Comparison of ENCODE assay signal across 10 cellular contexts in genomic region chr11:68950268-68950667, GRCh38. TPM values are rescaled to one million over a fixed set of nuclear protein-coding genes. Genes with fewer than 3 reads are reported as not detected.
DNase-seq lines count a peak whose midpoint lies in the region; ATAC-seq and TF ChIP-seq lines count a peak whose summit lies in the region.
"Had no signal": no experiment of that assay in that cellular context is flagged by ENCODE, and none has a peak within 500 bp of the region (broad histone marks: within the 10 kb centered on the region; RNA-seq: fewer than 3 reads in every experiment).

No MANE protein-coding gene starts in this region.

- H3K27ac ChIP-seq in cardiac muscle cell: no peak overlapping the region
- H3K27ac ChIP-seq in thoracic aorta: no peak overlapping the region

- H3K4me1 Mint-ChIP-seq in activated T-helper 1 cell treated with anti-CD3 and anti-CD28 coated beads, Interleukin-12 subunit alpha, Interleukin-12 subunit beta, Interleukin-2, Interleukin-4 antibody, amounts not matched to agents 30 ng/mL and 10 ng/mL and 1 ng/mL, durations not matched to agents 14 hours and 24 hours and 36 hours (ENCODE audit: low read depth): no peaks in the 10 kb centered on the region

- no peak for ATAC-seq in thoracic aorta (ENCODE audit: insufficient number of reproducible peaks, low FRiP score, low read depth)

- H3K36me3 ChIP-seq in cardiac muscle cell (no peaks in the 10 kb centered on the region), NT2/D1 (ENCODE audit: insufficient read depth, insufficient read length, low read length) (no peaks in the 10 kb centered on the region), thoracic aorta (no peaks in the 10 kb centered on the region)

- H3K36me3 Mint-ChIP-seq in activated T-helper 1 cell treated with anti-CD3 and anti-CD28 coated beads, Interleukin-12 subunit alpha, Interleukin-12 subunit beta, Interleukin-2, Interleukin-4 antibody, amounts not matched to agents 30 ng/mL and 10 ng/mL and 1 ng/mL, durations not matched to agents 14 hours and 24 hours and 36 hours (ENCODE audit: low read depth): no peaks in the 10 kb centered on the region

- peak; percentile 27 to 30 for DNase-seq in cardiac muscle cell (ENCODE audit: low read depth in 1 of 2, low spot score in 1 of 2)
- no peak for DNase-seq in cardiac septum (ENCODE audit: low spot score)
- peak; percentile 39 for DNase-seq in NT2/D1 (ENCODE audit: low read depth, low spot score)
- no peak for DNase-seq in epithelial cell of proximal tubule (ENCODE audit: low read depth)
- DNase-seq in thoracic aorta (ENCODE audit: low spot score): no peak
- DNase-seq in occipital lobe (lab: John Stamatoyannopoulos, UW): no peak
- DNase-seq in activated T-helper 1 cell treated with anti-CD3 and anti-CD28 coated beads, Interleukin-12 subunit alpha, Interleukin-12 subunit beta, Interleukin-2, Interleukin-4 antibody, amounts not matched to agents 30 ng/mL and 10 ng/mL and 1 ng/mL, durations not matched to agents 14 hours and 24 hours and 36 hours (ENCODE audit: low spot score): no peak
- no peak for DNase-seq in activated effector memory CD4-positive, alpha-beta T cell treated with anti-CD3 and anti-CD28 coated beads, Interleukin-2, amount 50 U/mL, for 16 hours
- DNase-seq: T1000 had no signal

- TF ChIP-seq CTCF in cardiac muscle cell (IDR thresholded peaks at IDR 0.05; ENCODE audit: low read depth, low read length) (peak; percentile 35), epithelial cell of proximal tubule (conservative IDR thresholded peaks at IDR 0.05; ENCODE audit: low read depth, low read length) (peak; percentile 45), thoracic aorta (IDR thresholded peaks at IDR 0.05) (peak; percentile 51)

- no peaks in the 10 kb centered on the region for H3K27me3 ChIP-seq in cardiac muscle cell
- H3K27me3 ChIP-seq in NT2/D1 (ENCODE audit: insufficient read depth, insufficient read length): no peaks in the 10 kb centered on the region
- H3K27me3 ChIP-seq in thoracic aorta (replicated peaks; ENCODE audit: insufficient read depth): no peaks in the 10 kb centered on the region

- H3K9me3 ChIP-seq in cardiac muscle cell (ENCODE audit: low read depth) (no peaks in the 10 kb centered on the region), NT2/D1 (ENCODE audit: insufficient read depth, low read length) (no peaks in the 10 kb centered on the region), thoracic aorta (no peaks in the 10 kb centered on the region)

- no peaks in the 10 kb centered on the region for H3K27me3 Mint-ChIP-seq in activated T-helper 1 cell treated with anti-CD3 and anti-CD28 coated beads, Interleukin-12 subunit alpha, Interleukin-12 subunit beta, Interleukin-2, Interleukin-4 antibody, amounts not matched to agents 30 ng/mL and 10 ng/mL and 1 ng/mL, durations not matched to agents 14 hours and 24 hours and 36 hours (ENCODE audit: insufficient read depth)

- H3K4me1 ChIP-seq in cardiac muscle cell (ENCODE audit: low read depth) (peaks cover 5% of the 10 kb centered on the region), NT2/D1 (ENCODE audit: insufficient read depth, insufficient read length) (peaks cover 9% of the 10 kb centered on the region), thoracic aorta (ENCODE audit: control insufficient read depth in 1 of 2, low read depth in 2 of 2) (peaks cover 7 to 25% of the 10 kb centered on the region in 2 donors)

- H3K4me3 Mint-ChIP-seq in activated T-helper 1 cell treated with anti-CD3 and anti-CD28 coated beads, Interleukin-12 subunit alpha, Interleukin-12 subunit beta, Interleukin-2, Interleukin-4 antibody, amounts not matched to agents 30 ng/mL and 10 ng/mL and 1 ng/mL, durations not matched to agents 14 hours and 24 hours and 36 hours: no peak overlapping the region

- H3K9ac ChIP-seq in NT2/D1 (ENCODE audit: insufficient read length, low read depth): peak overlapping the region; percentile 61

- no peak overlapping the region for H3K4me3 ChIP-seq in cardiac muscle cell
- H3K4me3 ChIP-seq in NT2/D1 (ENCODE audit: insufficient read length, low read depth): no peak overlapping the region
- H3K4me3 ChIP-seq in epithelial cell of proximal tubule (ENCODE audit: low read depth, low read length): no peak overlapping the region
- no peak overlapping the region for H3K4me3 ChIP-seq in thoracic aorta

- H3K27ac Mint-ChIP-seq in activated T-helper 1 cell treated with anti-CD3 and anti-CD28 coated beads, Interleukin-12 subunit alpha, Interleukin-12 subunit beta, Interleukin-2, Interleukin-4 antibody, amounts not matched to agents 30 ng/mL and 10 ng/mL and 1 ng/mL, durations not matched to agents 14 hours and 24 hours and 36 hours: no peak overlapping the region

- intact Hi-C loops in cardiac septum (cut with DNase I): no loop called here
- intact Hi-C loops in activated T-helper 1 cell treated with anti-CD3 and anti-CD28 coated beads, Interleukin-12 subunit alpha, Interleukin-12 subunit beta, Interleukin-2, Interleukin-4 antibody, amounts not matched to agents 30 ng/mL and 10 ng/mL and 1 ng/mL, durations not matched to agents 14 hours and 24 hours and 36 hours (cut with micrococcal nuclease): no loop called here

- H3K9me3 Mint-ChIP-seq in activated T-helper 1 cell treated with anti-CD3 and anti-CD28 coated beads, Interleukin-12 subunit alpha, Interleukin-12 subunit beta, Interleukin-2, Interleukin-4 antibody, amounts not matched to agents 30 ng/mL and 10 ng/mL and 1 ng/mL, durations not matched to agents 14 hours and 24 hours and 36 hours: no peaks in the 10 kb centered on the region

RNA-seq across cellular contexts. Expression of gene MRGPRD, which starts 30.5 kb away (rescaled TPM):
- not detected in 2 replicates for total RNA-seq in cardiac muscle cell
- not detected in 2 replicates for polyA plus RNA-seq in cardiac muscle cell
- not detected for total RNA-seq in cardiac septum
- total RNA-seq in epithelial cell of proximal tubule: not detected in 2 replicates
- total RNA-seq in thoracic aorta: 1 to 10 TPM in 1 of 2 donors, not detected in 1; 5.0 TPM
- total RNA-seq in occipital lobe: not detected
- not detected in 2 replicates for total RNA-seq in activated T-helper 1 cell treated with anti-CD3 and anti-CD28 coated beads, Interleukin-12 subunit alpha, Interleukin-12 subunit beta, Interleukin-2, Interleukin-4 antibody, amounts not matched to agents 30 ng/mL and 10 ng/mL and 1 ng/mL, durations not matched to agents 14 hours and 24 hours and 36 hours
- total RNA-seq: pulmonary artery endothelial cell had no signal

RNA-seq across cellular contexts. Expression of gene IGHMBP2, which starts 46.6 kb away (rescaled TPM):
- total RNA-seq in cardiac muscle cell (17.3 and 21.7 TPM in 2 replicates), cardiac septum (12.3 TPM), epithelial cell of proximal tubule (10.3 and 12.1 TPM in 2 replicates), thoracic aorta (10 to 100 TPM; 24.7 to 40.8 TPM), occipital lobe (8.1 TPM)
- 20.9 and 22.1 TPM in 2 replicates for polyA plus RNA-seq in cardiac muscle cell
- total RNA-seq in activated T-helper 1 cell treated with anti-CD3 and anti-CD28 coated beads, Interleukin-12 subunit alpha, Interleukin-12 subunit beta, Interleukin-2, Interleukin-4 antibody, amounts not matched to agents 30 ng/mL and 10 ng/mL and 1 ng/mL, durations not matched to agents 14 hours and 24 hours and 36 hours: 39.0 and 42.3 TPM in 2 replicates

RNA-seq across cellular contexts. Expression of gene MRPL21, which starts 46.6 kb away (rescaled TPM):
- total RNA-seq in cardiac muscle cell (75.9 and 97.5 TPM in 2 replicates), cardiac septum (58.0 TPM), epithelial cell of proximal tubule (80.1 and 107 TPM in 2 replicates), thoracic aorta (10 to 100 TPM; 11.0 to 16.7 TPM), occipital lobe (43.2 TPM)
- polyA plus RNA-seq in cardiac muscle cell: 194 and 220 TPM in 2 replicates
- total RNA-seq in activated T-helper 1 cell treated with anti-CD3 and anti-CD28 coated beads, Interleukin-12 subunit alpha, Interleukin-12 subunit beta, Interleukin-2, Interleukin-4 antibody, amounts not matched to agents 30 ng/mL and 10 ng/mL and 1 ng/mL, durations not matched to agents 14 hours and 24 hours and 36 hours: 121 and 122 TPM in 2 replicates

Comparison
In these comparisons a context has a peak if more than half of its experiments do, and no peak if none do; other contexts are left out.
1. DNase-seq: peak in cardiac muscle cell (2 of 2) and NT2/D1 (single experiment); none in cardiac septum (single experiment), epithelial cell of proximal tubule (single experiment), thoracic aorta (single experiment), occipital lobe (single experiment), activated T-helper 1 cell treated with anti-CD3 and anti-CD28 coated beads, Interleukin-12 subunit alpha, Interleukin-12 subunit beta, Interleukin-2, Interleukin-4 antibody, amounts not matched to agents 30 ng/mL and 10 ng/mL and 1 ng/mL, durations not matched to agents 14 hours and 24 hours and 36 hours (single experiment) and activated effector memory CD4-positive, alpha-beta T cell treated with anti-CD3 and anti-CD28 coated beads, Interleukin-2, amount 50 U/mL, for 16 hours (single experiment).
2. Peak in every context shown above with its lines, with median percentiles within 50 percentile points of each other: CTCF ChIP-seq.